In the genomic region with DNA sequence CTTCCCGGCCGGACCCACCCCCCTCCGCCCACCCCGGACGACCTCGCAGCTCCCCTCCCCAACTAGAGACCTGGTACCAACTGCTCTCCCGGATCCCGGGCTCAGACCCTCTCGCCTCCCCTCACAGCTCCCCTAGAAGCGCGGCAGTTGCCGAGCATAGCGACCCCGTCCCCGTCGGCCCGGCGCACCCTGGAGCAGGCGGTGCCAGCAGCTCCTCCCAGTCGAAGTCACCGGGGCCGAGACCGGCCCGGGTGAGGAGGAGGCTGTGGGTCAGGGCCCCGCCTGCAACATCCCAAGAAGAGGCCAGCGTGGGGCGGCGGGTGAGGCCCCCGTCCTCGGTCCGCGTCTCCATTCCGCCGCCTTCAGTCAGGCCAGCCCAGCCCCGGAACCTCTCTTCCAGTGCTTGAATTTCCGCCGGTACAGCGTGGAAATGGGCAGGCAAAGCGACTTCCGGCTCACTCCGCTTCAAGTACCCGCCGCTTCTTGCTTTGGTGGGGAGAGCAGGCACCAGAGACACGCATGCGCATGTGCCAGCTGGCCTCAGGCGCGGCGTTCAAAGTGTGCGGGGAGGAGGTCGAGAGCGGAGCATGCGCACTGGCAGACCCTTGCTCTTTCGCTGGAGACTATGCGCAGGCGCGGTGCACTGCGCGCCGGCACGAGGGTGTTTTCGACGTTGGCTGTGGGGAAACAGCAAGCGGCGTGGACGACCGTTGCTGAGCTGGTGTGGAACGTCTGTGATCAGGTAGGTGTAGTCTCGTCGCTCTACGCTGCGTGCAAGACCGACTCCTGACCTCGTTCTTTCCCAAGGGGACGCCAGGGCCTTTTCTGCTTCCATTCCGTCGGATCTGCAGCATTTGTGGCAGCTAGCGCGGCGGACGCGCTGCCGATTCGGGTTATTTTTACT, we compare ENCODE assay signal across 8 cellular contexts. TPM values are rescaled to one million over a fixed set of nuclear protein-coding genes. Genes with fewer than 3 reads are reported as not detected.
DNase-seq lines count a peak whose midpoint lies in the region; ATAC-seq and TF ChIP-seq lines count a peak whose summit lies in the region.

A gene with protein sequence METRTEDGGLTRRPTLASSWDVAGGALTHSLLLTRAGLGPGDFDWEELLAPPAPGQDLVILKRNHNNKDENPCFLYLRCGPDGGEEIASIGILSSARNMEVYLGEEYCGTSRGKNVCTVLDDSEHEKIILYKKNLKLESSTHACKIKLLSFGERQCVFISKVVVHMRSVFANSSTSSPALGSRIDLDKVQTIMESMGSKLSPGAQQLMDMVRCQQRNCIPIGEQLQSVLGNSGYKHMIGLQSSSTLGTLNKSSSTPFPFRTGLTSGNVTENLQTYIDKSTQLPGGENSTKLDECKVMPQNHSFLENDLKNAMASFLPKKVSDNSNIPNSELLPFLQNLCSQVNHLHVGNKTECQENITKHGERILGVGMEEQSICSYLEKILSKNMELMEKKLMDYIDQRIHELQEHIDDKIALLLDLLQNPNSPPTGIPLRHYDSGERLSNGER (minus strand): TSS at position 401 of the 904 bp plus-strand sequence. CDS start 49 bp downstream, at position 352.

- DNase-seq in NCI-H774 (lab: John Stamatoyannopoulos, UW) (peak; percentile 84), dorsolateral prefrontal cortex (peak; percentile 91 to 97 (median 96))
- DNase-seq in activated CD4-positive, alpha-beta T cell treated with anti-CD3 and anti-CD28 coated beads, Interleukin-2, amount 50 U/mL, for 48 hours: peak; percentile 95 to 96
- DNase-seq in stimulated activated CD4-positive, alpha-beta T cell treated with anti-CD3 and anti-CD28 coated beads, Interleukin-4, amount 100 ng/mL, for 24 hours: peak; percentile 98

- TF ChIP-seq CTCF in C4-2B (conservative IDR thresholded peaks at IDR 0.05) (no peak), dorsolateral prefrontal cortex (IDR thresholded peaks at IDR 0.05 in 54 of 56, conservative IDR thresholded peaks at IDR 0.05 in 2 of 56; ENCODE audit: low read depth in 1 of 56, partially characterized antibody in 56 of 56) (peak in 36 of 56 donors; percentile 5 to 58 (median 34)), liver (IDR thresholded peaks at IDR 0.05; ENCODE audit: low read depth, low read length, missing input control) (no peak)

- ATAC-seq in GM19395 (IDR thresholded peaks at IDR 0.05; ENCODE audit: unreplicated experiment): peak; percentile 98
- peak; percentile 92 for ATAC-seq in HG03565 (IDR thresholded peaks at IDR 0.05; ENCODE audit: unreplicated experiment)

- 6% methylated on average over 83 of the region's 83 CpGs for WGBS in liver

- peak within 1 kb of the TSS in 1 of 2 donors; percentile 10 for H3K9ac ChIP-seq in liver (ENCODE audit: low read depth in 1 of 2, low read length in 2 of 2)

- H3K27ac ChIP-seq in C4-2B (peak within 1 kb of the TSS; percentile 90), dorsolateral prefrontal cortex (peak within 1 kb of the TSS in 53 of 59 donors; percentile 17 to 93 (median 74)), liver (ENCODE audit: low read depth in 1 of 2, low read length in 2 of 2) (peak within 1 kb of the TSS in 1 of 2 donors; percentile 52)

- H3K9me3 ChIP-seq in liver (ENCODE audit: control insufficient read depth in 4 of 4, low read length in 3 of 4): no peaks in the 10 kb centered on the region

- intact Hi-C loops in dorsolateral prefrontal cortex (cut with DNase I): loop anchor here (1.0 to 10.0 kb wide), 6 partner anchors 25 to 201 kb away; a partner anchor contains a TSS

- H3K4me3 ChIP-seq in dorsolateral prefrontal cortex (peak within 1 kb of the TSS; percentile 66 to 100 (median 91)), liver (ENCODE audit: low read depth in 1 of 3, low read length in 3 of 3) (peak within 1 kb of the TSS; percentile 55 to 90 (median 70))

- peaks cover 0 to 5% (median 2%) of the 10 kb centered on the region in 4 donors for H3K36me3 ChIP-seq in liver (ENCODE audit: control insufficient read depth in 4 of 4, insufficient read depth in 3 of 4, low read depth in 1 of 4, low read length in 3 of 4)

- peaks cover 3 to 13% (median 7%) of the 10 kb centered on the region in 4 donors for H3K4me1 ChIP-seq in liver (ENCODE audit: control insufficient read depth in 4 of 4, insufficient read depth in 4 of 4, low read length in 3 of 4)

- H3K27me3 ChIP-seq in dorsolateral prefrontal cortex: no peaks in the 10 kb centered on the region
- no peaks in the 10 kb centered on the region for H3K27me3 ChIP-seq in liver (ENCODE audit: control insufficient read depth in 4 of 4, insufficient read depth in 4 of 4, low read length in 3 of 4)

- TF ChIP-seq RAD21 in liver (IDR thresholded peaks at IDR 0.05): peak; percentile 33 to 46

TF ChIP-seq in liver, 16 proteins besides CTCF, POLR2A, EP300 and RAD21:
- no peak for TF ChIP-seq FOXA1 (IDR thresholded peaks at IDR 0.05)
- peak; percentile 95 for TF ChIP-seq YY1 (IDR thresholded peaks at IDR 0.05)
- TF ChIP-seq, protein P1, sequence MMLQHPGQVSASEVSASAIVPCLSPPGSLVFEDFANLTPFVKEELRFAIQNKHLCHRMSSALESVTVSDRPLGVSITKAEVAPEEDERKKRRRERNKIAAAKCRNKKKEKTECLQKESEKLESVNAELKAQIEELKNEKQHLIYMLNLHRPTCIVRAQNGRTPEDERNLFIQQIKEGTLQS (IDR thresholded peaks at IDR 0.05): no peak
- TF ChIP-seq, protein P2, sequence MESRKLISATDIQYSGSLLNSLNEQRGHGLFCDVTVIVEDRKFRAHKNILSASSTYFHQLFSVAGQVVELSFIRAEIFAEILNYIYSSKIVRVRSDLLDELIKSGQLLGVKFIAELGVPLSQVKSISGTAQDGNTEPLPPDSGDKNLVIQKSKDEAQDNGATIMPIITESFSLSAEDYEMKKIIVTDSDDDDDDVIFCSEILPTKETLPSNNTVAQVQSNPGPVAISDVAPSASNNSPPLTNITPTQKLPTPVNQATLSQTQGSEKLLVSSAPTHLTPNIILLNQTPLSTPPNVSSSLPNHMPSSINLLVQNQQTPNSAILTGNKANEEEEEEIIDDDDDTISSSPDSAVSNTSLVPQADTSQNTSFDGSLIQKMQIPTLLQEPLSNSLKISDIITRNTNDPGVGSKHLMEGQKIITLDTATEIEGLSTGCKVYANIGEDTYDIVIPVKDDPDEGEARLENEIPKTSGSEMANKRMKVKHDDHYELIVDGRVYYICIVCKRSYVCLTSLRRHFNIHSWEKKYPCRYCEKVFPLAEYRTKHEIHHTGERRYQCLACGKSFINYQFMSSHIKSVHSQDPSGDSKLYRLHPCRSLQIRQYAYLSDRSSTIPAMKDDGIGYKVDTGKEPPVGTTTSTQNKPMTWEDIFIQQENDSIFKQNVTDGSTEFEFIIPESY (IDR thresholded peaks at IDR 0.05): peak; percentile 92
- no peak for TF ChIP-seq EGR1 (IDR thresholded peaks at IDR 0.05; ENCODE audit: low read depth in 2 of 2)
- TF ChIP-seq, protein P3, sequence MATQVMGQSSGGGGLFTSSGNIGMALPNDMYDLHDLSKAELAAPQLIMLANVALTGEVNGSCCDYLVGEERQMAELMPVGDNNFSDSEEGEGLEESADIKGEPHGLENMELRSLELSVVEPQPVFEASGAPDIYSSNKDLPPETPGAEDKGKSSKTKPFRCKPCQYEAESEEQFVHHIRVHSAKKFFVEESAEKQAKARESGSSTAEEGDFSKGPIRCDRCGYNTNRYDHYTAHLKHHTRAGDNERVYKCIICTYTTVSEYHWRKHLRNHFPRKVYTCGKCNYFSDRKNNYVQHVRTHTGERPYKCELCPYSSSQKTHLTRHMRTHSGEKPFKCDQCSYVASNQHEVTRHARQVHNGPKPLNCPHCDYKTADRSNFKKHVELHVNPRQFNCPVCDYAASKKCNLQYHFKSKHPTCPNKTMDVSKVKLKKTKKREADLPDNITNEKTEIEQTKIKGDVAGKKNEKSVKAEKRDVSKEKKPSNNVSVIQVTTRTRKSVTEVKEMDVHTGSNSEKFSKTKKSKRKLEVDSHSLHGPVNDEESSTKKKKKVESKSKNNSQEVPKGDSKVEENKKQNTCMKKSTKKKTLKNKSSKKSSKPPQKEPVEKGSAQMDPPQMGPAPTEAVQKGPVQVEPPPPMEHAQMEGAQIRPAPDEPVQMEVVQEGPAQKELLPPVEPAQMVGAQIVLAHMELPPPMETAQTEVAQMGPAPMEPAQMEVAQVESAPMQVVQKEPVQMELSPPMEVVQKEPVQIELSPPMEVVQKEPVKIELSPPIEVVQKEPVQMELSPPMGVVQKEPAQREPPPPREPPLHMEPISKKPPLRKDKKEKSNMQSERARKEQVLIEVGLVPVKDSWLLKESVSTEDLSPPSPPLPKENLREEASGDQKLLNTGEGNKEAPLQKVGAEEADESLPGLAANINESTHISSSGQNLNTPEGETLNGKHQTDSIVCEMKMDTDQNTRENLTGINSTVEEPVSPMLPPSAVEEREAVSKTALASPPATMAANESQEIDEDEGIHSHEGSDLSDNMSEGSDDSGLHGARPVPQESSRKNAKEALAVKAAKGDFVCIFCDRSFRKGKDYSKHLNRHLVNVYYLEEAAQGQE (IDR thresholded peaks at IDR 0.05): peak; percentile 79
- TF ChIP-seq HNF4G (IDR thresholded peaks at IDR 0.05): no peak
- no peak for TF ChIP-seq JUND (IDR thresholded peaks at IDR 0.05)
- peak; percentile 90 to 97 for TF ChIP-seq GABPA (IDR thresholded peaks at IDR 0.05 in 1 of 2, conservative IDR thresholded peaks at IDR 0.05 in 1 of 2)
- TF ChIP-seq NR2F2 (IDR thresholded peaks at IDR 0.05): no peak
- TF ChIP-seq RXRA (IDR thresholded peaks at IDR 0.05): peak; percentile 38 to 48
- TF ChIP-seq HNF4A (conservative IDR thresholded peaks at IDR 0.05): peak in 1 of 2 donors; percentile 33
- TF ChIP-seq SP1 (IDR thresholded peaks at IDR 0.05): peak; percentile 43
- TF ChIP-seq TAF1 (conservative IDR thresholded peaks at IDR 0.05): no peak
- TF ChIP-seq, protein P4, sequence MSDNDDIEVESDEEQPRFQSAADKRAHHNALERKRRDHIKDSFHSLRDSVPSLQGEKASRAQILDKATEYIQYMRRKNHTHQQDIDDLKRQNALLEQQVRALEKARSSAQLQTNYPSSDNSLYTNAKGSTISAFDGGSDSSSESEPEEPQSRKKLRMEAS (IDR thresholded peaks at IDR 0.05): peak; percentile 100

RNA-seq across cellular contexts. Expression of the gene that starts here (rescaled TPM):
- 10 to 100 TPM in 113 of 120 experiments, 1 to 10 TPM in 7; 7.8 to 22.4 (median 15.1) TPM for total RNA-seq in dorsolateral prefrontal cortex
- 1 to 10 TPM; 4.3 to 8.4 TPM for total RNA-seq in liver
- polyA plus RNA-seq in liver: 1 to 10 TPM; 2.2 to 3.0 TPM

Comparison
In these comparisons a context has a peak if more than half of its experiments do, and no peak if none do; other contexts are left out.
1. CTCF ChIP-seq: peak in dorsolateral prefrontal cortex (36 of 56); none in C4-2B (single experiment) and liver (single experiment).
2. Peak in every context shown above with its lines, with median percentiles within 50 percentile points of each other: DNase-seq.